In the genomic region with DNA sequence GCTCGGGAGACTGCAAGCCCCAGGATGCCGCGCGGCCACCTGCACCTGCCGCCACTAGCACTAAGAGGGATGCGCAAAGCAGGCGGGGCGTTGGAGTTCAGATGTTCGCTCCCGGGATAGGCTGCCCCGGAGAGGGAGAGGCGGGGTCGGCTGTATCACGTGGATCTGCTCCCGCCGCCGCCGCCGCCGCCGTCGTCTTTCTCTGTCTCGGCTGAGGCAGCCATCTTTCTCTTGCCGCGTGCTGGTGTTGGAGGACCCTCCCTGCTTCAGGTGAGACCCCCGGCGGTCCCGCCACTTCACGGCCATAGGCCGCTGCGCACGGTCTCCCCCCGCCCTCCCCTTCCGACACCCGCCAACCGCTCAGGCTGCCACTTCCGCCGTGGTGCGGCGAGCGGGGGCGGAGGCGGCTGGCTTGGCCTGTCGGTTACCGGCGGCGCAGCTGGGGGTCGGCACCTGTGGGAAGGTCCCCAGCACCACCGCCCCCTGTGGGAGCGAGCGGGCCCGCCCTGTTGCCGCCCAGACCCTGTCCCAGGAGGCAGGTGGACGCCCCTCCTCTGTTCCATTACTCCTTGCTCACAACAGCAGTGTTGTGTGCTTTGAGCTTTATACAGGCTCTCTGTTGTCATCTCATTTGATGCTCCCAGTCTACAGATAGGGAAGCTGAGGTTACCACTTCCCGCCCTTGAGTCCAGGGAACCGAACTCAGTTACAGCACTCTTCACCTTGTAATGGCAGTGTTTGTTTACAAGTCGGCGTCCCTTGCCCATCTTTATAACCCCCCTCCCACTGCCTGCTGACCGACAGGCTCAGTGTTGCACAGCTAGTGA, we compare ENCODE assay signal across 1 cellular context.
A peak's percentile ranks its signal among the peaks of the same experiment; 100 is the strongest.
TF ChIP-seq lines count a peak whose summit lies in the region.

A gene (plus strand): TSS at position 186 of the 827 bp plus-strand sequence. CDS start 3,553 bp downstream, outside the sequence.

TF ChIP-seq in K562, 482 proteins besides CTCF, POLR2A, EP300 and RAD21 (continued from another document and continues in another):
- no peak for TF ChIP-seq HMG20A (CRISPR knock-in tag; conservative IDR thresholded peaks at IDR 0.05)
- TF ChIP-seq ZZZ3 (IDR thresholded peaks at IDR 0.05), result no peak
- TF ChIP-seq ZNF324 (CRISPR knock-in tag; IDR thresholded peaks at IDR 0.05), result no peak
- no peak for TF ChIP-seq MCM7 (IDR thresholded peaks at IDR 0.05)
- TF ChIP-seq, protein P1, sequence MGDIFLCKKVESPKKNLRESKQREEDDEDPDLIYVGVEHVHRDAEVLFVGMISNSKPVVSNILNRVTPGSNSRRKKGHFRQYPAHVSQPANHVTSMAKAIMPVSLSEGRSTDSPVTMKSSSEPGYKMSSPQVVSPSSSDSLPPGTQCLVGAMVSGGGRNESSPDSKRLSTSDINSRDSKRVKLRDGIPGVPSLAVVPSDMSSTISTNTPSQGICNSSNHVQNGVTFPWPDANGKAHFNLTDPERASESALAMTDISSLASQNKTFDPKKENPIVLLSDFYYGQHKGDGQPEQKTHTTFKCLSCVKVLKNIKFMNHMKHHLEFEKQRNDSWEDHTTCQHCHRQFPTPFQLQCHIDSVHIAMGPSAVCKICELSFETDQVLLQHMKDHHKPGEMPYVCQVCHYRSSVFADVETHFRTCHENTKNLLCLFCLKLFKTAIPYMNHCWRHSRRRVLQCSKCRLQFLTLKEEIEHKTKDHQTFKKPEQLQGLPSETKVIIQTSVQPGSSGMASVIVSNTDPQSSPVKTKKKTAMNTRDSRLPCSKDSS (IDR thresholded peaks at IDR 0.05; ENCODE audit: low read depth, partially characterized antibody), result no peak
- TF ChIP-seq ADNP (tag; IDR thresholded peaks at IDR 0.05), result peak; percentile 67; the same call in 1 of the 2 replicates
- TF ChIP-seq ZNF431 (CRISPR knock-in tag; IDR thresholded peaks at IDR 0.05), result peak; percentile 67; the same call in 1 of the 2 replicates
- TF ChIP-seq NEUROD1 (IDR thresholded peaks at IDR 0.05; ENCODE audit: borderline replicate concordance, low read depth, low read length, partially characterized antibody), result no peak
- TF ChIP-seq, protein P2, sequence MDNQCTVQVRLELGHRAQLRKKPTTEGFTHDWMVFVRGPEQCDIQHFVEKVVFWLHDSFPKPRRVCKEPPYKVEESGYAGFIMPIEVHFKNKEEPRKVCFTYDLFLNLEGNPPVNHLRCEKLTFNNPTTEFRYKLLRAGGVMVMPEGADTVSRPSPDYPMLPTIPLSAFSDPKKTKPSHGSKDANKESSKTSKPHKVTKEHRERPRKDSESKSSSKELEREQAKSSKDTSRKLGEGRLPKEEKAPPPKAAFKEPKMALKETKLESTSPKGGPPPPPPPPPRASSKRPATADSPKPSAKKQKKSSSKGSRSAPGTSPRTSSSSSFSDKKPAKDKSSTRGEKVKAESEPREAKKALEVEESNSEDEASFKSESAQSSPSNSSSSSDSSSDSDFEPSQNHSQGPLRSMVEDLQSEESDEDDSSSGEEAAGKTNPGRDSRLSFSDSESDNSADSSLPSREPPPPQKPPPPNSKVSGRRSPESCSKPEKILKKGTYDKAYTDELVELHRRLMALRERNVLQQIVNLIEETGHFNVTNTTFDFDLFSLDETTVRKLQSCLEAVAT (IDR thresholded peaks at IDR 0.05), result peak in 1 of 2 experiments; percentile 54; a peak in 1 of 4 replicates
- TF ChIP-seq ZNF830 (CRISPR knock-in tag; IDR thresholded peaks at IDR 0.05), result 0 out of 2 replicates have a peak, but pooled peaks have one; percentile 83
- no peak for TF ChIP-seq MED1 (CRISPR knock-in tag; IDR thresholded peaks at IDR 0.05; ENCODE audit: borderline replicate concordance)
- TF ChIP-seq, protein P3, sequence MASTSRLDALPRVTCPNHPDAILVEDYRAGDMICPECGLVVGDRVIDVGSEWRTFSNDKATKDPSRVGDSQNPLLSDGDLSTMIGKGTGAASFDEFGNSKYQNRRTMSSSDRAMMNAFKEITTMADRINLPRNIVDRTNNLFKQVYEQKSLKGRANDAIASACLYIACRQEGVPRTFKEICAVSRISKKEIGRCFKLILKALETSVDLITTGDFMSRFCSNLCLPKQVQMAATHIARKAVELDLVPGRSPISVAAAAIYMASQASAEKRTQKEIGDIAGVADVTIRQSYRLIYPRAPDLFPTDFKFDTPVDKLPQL (IDR thresholded peaks at IDR 0.05; ENCODE audit: extremely low read depth, insufficient read length), result no peak
- peak; percentile 66 for TF ChIP-seq RB1 (IDR thresholded peaks at IDR 0.05; ENCODE audit: low read depth)
- no peak; the same call in 1 of the 2 replicates for TF ChIP-seq CEBPG (CRISPR knock-in tag; IDR thresholded peaks at IDR 0.05)
- TF ChIP-seq CEBPG (tag; conservative IDR thresholded peaks at IDR 0.05 in 1 of 2, IDR thresholded peaks at IDR 0.05 in 1 of 2), result peak in 1 of 2 experiments; percentile 24; a peak in 1 of 4 replicates
- no peak for TF ChIP-seq XRCC5 (IDR thresholded peaks at IDR 0.05; ENCODE audit: low read depth, low read length)
- TF ChIP-seq SMARCA5 (IDR thresholded peaks at IDR 0.05), result peak; percentile 90
- peak in 1 of 2 experiments; percentile 48; a peak in 2 of 4 replicates for TF ChIP-seq TBL1XR1 (IDR thresholded peaks at IDR 0.05; ENCODE audit: low read length in 2 of 2)
- peak; percentile 77 for TF ChIP-seq E2F3 (CRISPR knock-in tag; IDR thresholded peaks at IDR 0.05)
- TF ChIP-seq, protein P4, sequence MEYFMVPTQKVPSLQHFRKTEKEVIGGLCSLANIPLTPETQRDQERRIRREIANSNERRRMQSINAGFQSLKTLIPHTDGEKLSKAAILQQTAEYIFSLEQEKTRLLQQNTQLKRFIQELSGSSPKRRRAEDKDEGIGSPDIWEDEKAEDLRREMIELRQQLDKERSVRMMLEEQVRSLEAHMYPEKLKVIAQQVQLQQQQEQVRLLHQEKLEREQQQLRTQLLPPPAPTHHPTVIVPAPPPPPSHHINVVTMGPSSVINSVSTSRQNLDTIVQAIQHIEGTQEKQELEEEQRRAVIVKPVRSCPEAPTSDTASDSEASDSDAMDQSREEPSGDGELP (CRISPR knock-in tag; IDR thresholded peaks at IDR 0.05; ENCODE audit: borderline replicate concordance), result peak; percentile 91
- TF ChIP-seq, protein P5, sequence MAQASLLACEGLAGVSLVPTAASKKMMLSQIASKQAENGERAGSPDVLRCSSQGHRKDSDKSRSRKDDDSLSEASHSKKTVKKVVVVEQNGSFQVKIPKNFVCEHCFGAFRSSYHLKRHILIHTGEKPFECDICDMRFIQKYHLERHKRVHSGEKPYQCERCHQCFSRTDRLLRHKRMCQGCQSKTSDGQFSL (CRISPR knock-in tag; IDR thresholded peaks at IDR 0.05), result peak; percentile 72
- TF ChIP-seq, protein P5 (tag; IDR thresholded peaks at IDR 0.05), result no peak
- no peak for TF ChIP-seq CBX2 (IDR thresholded peaks at IDR 0.05; ENCODE audit: insufficient read depth, low read length, poor library complexity, severe bottlenecking)
- no peak for TF ChIP-seq ZFP30 (CRISPR knock-in tag; IDR thresholded peaks at IDR 0.05; ENCODE audit: borderline replicate concordance)
- TF ChIP-seq TAL1 (IDR thresholded peaks at IDR 0.05), result 0 out of 2 replicates have a peak, but pooled peaks have one; percentile 9
- TF ChIP-seq BRF1 (IDR thresholded peaks at IDR 0.05; ENCODE audit: borderline replicate concordance, extremely low read depth, insufficient read length), result no peak
- TF ChIP-seq, protein P6, sequence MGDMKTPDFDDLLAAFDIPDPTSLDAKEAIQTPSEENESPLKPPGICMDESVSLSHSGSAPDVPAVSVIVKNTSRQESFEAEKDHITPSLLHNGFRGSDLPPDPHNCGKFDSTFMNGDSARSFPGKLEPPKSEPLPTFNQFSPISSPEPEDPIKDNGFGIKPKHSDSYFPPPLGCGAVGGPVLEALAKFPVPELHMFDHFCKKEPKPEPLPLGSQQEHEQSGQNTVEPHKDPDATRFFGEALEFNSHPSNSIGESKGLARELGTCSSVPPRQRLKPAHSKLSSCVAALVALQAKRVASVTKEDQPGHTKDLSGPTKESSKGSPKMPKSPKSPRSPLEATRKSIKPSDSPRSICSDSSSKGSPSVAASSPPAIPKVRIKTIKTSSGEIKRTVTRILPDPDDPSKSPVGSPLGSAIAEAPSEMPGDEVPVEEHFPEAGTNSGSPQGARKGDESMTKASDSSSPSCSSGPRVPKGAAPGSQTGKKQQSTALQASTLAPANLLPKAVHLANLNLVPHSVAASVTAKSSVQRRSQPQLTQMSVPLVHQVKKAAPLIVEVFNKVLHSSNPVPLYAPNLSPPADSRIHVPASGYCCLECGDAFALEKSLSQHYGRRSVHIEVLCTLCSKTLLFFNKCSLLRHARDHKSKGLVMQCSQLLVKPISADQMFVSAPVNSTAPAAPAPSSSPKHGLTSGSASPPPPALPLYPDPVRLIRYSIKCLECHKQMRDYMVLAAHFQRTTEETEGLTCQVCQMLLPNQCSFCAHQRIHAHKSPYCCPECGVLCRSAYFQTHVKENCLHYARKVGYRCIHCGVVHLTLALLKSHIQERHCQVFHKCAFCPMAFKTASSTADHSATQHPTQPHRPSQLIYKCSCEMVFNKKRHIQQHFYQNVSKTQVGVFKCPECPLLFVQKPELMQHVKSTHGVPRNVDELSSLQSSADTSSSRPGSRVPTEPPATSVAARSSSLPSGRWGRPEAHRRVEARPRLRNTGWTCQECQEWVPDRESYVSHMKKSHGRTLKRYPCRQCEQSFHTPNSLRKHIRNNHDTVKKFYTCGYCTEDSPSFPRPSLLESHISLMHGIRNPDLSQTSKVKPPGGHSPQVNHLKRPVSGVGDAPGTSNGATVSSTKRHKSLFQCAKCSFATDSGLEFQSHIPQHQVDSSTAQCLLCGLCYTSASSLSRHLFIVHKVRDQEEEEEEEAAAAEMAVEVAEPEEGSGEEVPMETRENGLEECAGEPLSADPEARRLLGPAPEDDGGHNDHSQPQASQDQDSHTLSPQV (IDR thresholded peaks at IDR 0.05), result no peak
- 0 out of 2 replicates have a peak, but pooled peaks have one; percentile 17 for TF ChIP-seq GATA2 (CRISPR knock-in tag; IDR thresholded peaks at IDR 0.05)
- no peak for TF ChIP-seq CBFB (CRISPR knock-in tag; IDR thresholded peaks at IDR 0.05)
- no peak for TF ChIP-seq JUNB (CRISPR knock-in tag; conservative IDR thresholded peaks at IDR 0.05)
- peak; percentile 68; the same call in 1 of the 2 replicates for TF ChIP-seq KLF13 (tag; IDR thresholded peaks at IDR 0.05; ENCODE audit: borderline replicate concordance, low read depth)
- TF ChIP-seq NCOA2 (IDR thresholded peaks at IDR 0.05; ENCODE audit: partially characterized antibody in 2 of 2), result no peak
- TF ChIP-seq ATF7 (IDR thresholded peaks at IDR 0.05), result peak; percentile 9; the same call in 1 of the 2 replicates
- TF ChIP-seq, protein P7, sequence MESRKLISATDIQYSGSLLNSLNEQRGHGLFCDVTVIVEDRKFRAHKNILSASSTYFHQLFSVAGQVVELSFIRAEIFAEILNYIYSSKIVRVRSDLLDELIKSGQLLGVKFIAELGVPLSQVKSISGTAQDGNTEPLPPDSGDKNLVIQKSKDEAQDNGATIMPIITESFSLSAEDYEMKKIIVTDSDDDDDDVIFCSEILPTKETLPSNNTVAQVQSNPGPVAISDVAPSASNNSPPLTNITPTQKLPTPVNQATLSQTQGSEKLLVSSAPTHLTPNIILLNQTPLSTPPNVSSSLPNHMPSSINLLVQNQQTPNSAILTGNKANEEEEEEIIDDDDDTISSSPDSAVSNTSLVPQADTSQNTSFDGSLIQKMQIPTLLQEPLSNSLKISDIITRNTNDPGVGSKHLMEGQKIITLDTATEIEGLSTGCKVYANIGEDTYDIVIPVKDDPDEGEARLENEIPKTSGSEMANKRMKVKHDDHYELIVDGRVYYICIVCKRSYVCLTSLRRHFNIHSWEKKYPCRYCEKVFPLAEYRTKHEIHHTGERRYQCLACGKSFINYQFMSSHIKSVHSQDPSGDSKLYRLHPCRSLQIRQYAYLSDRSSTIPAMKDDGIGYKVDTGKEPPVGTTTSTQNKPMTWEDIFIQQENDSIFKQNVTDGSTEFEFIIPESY (CRISPR knock-in tag; IDR thresholded peaks at IDR 0.05), result no peak; the same call in none of the 2 replicates
- TF ChIP-seq, protein P8, sequence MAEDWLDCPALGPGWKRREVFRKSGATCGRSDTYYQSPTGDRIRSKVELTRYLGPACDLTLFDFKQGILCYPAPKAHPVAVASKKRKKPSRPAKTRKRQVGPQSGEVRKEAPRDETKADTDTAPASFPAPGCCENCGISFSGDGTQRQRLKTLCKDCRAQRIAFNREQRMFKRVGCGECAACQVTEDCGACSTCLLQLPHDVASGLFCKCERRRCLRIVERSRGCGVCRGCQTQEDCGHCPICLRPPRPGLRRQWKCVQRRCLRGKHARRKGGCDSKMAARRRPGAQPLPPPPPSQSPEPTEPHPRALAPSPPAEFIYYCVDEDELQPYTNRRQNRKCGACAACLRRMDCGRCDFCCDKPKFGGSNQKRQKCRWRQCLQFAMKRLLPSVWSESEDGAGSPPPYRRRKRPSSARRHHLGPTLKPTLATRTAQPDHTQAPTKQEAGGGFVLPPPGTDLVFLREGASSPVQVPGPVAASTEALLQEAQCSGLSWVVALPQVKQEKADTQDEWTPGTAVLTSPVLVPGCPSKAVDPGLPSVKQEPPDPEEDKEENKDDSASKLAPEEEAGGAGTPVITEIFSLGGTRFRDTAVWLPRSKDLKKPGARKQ (CRISPR knock-in tag; IDR thresholded peaks at IDR 0.05), result no peak
- no peak for TF ChIP-seq POU5F1 (IDR thresholded peaks at IDR 0.05; ENCODE audit: borderline replicate concordance, low read depth, low read length, partially characterized antibody)
- TF ChIP-seq CHD1 (IDR thresholded peaks at IDR 0.05; ENCODE audit: low read length), result peak; percentile 91
- TF ChIP-seq TGIF2 (CRISPR knock-in tag; IDR thresholded peaks at IDR 0.05), result no peak
- TF ChIP-seq HMGN3 (IDR thresholded peaks at IDR 0.05; ENCODE audit: borderline replicate concordance, extremely low read depth, insufficient read length, low read depth, low read length), result peak; percentile 66
- TF ChIP-seq DACH1 (IDR thresholded peaks at IDR 0.05; ENCODE audit: partially characterized antibody), result peak; percentile 35
- TF ChIP-seq HNRNPLL (IDR thresholded peaks at IDR 0.05; ENCODE audit: low read depth, low read length, poor library complexity, severe bottlenecking), result peak; percentile 88
- no peak for TF ChIP-seq DMBX1 (CRISPR knock-in tag; IDR thresholded peaks at IDR 0.05; ENCODE audit: borderline replicate concordance)
- no peak for TF ChIP-seq ZNF561 (CRISPR knock-in tag; conservative IDR thresholded peaks at IDR 0.05)
- TF ChIP-seq DIDO1 (tag; IDR thresholded peaks at IDR 0.05; ENCODE audit: low read depth), result no peak
- TF ChIP-seq FOS (IDR thresholded peaks at IDR 0.05; ENCODE audit: extremely low read depth, insufficient read length), result no peak
- peak; percentile 59; the same call in 1 of the 2 replicates for TF ChIP-seq ZBTB1 (CRISPR knock-in tag; IDR thresholded peaks at IDR 0.05; ENCODE audit: borderline replicate concordance, low read depth)
- no peak for TF ChIP-seq RBM22 (IDR thresholded peaks at IDR 0.05; ENCODE audit: low read depth, low read length, poor library complexity, severe bottlenecking)
- TF ChIP-seq ZNF174 (CRISPR knock-in tag; IDR thresholded peaks at IDR 0.05), result no peak
- TF ChIP-seq ZNF589 (CRISPR knock-in tag; IDR thresholded peaks at IDR 0.05; ENCODE audit: low read depth), result peak; percentile 9; the same call in 1 of the 2 replicates
- TF ChIP-seq HDAC2 (IDR thresholded peaks at IDR 0.05), result peak; percentile 81
- no peak for TF ChIP-seq POLR3G (IDR thresholded peaks at IDR 0.05; ENCODE audit: extremely low read depth, insufficient read length, insufficient replicate concordance)
- no peak for TF ChIP-seq SIRT6 (IDR thresholded peaks at IDR 0.05; ENCODE audit: low read depth, low read length)
